In the genomic region with DNA sequence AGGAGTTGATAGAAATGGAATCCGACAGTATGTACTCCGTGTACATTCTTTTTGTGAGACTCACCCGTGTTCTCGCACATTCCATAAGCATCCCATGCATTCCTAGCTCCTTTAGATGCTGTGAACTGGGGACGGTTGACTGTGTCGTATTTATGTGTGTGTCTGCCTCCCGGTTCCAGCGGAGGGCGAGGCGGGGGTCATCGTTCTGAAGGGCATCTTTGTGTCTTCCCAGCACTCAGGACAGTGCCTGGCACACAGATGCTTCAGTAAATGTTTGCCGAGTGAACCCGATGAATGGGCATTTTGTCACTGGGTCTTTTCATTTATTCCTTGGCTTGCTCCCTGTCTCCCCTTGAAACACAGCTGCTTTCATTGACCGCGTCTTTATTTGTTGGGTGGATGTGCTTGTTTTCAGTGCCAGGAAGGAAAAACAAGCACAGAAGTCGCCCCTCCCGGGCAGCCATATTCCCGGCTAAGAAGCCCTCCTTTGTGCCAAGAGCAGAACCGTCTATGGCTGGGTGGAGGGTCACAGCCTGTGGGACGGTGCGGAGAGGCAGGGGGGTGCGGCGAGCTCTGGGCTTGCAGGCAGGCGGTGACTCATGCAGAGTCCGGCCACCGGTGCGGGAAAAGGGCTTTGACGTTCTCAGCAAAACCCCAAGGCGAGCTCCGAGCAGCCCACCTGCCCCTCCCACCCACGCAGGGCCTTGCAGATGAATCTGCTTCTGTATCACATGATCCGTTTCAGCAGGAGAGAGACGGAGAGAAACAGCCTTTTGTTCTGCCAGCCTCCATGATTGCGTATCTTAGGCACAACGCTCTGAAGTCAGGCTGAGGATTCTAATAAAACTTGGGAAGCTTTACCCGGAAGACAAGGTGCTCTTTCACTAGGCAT, we compare ENCODE assay signal across 1 cellular context.
TF ChIP-seq lines count a peak whose summit lies in the region.

No MANE protein-coding gene starts in this region.

TF ChIP-seq in K562, 482 proteins besides CTCF, POLR2A, EP300 and RAD21 (continued from another document and continues in another):
- 0 out of 4 replicates have a peak, but pooled peaks of 1 of the 2 experiments have one; percentile 5 for TF ChIP-seq SIN3A (IDR thresholded peaks at IDR 0.05; ENCODE audit: borderline replicate concordance in 2 of 2, control insufficient read depth in 1 of 2, low read depth in 2 of 2, low read length in 2 of 2)
- TF ChIP-seq JUN (IDR thresholded peaks at IDR 0.05; ENCODE audit: borderline replicate concordance, low read depth, low read length): peak; percentile 82; the same call in 1 of the 2 replicates
- TF ChIP-seq JUN (CRISPR knock-in tag; IDR thresholded peaks at IDR 0.05; ENCODE audit: borderline replicate concordance): no peak
- TF ChIP-seq CHD2 (IDR thresholded peaks at IDR 0.05; ENCODE audit: low read depth, low read length): no peak
- TF ChIP-seq GTF2F1 (IDR thresholded peaks at IDR 0.05; ENCODE audit: low read depth, low read length): no peak
- TF ChIP-seq, protein P1, sequence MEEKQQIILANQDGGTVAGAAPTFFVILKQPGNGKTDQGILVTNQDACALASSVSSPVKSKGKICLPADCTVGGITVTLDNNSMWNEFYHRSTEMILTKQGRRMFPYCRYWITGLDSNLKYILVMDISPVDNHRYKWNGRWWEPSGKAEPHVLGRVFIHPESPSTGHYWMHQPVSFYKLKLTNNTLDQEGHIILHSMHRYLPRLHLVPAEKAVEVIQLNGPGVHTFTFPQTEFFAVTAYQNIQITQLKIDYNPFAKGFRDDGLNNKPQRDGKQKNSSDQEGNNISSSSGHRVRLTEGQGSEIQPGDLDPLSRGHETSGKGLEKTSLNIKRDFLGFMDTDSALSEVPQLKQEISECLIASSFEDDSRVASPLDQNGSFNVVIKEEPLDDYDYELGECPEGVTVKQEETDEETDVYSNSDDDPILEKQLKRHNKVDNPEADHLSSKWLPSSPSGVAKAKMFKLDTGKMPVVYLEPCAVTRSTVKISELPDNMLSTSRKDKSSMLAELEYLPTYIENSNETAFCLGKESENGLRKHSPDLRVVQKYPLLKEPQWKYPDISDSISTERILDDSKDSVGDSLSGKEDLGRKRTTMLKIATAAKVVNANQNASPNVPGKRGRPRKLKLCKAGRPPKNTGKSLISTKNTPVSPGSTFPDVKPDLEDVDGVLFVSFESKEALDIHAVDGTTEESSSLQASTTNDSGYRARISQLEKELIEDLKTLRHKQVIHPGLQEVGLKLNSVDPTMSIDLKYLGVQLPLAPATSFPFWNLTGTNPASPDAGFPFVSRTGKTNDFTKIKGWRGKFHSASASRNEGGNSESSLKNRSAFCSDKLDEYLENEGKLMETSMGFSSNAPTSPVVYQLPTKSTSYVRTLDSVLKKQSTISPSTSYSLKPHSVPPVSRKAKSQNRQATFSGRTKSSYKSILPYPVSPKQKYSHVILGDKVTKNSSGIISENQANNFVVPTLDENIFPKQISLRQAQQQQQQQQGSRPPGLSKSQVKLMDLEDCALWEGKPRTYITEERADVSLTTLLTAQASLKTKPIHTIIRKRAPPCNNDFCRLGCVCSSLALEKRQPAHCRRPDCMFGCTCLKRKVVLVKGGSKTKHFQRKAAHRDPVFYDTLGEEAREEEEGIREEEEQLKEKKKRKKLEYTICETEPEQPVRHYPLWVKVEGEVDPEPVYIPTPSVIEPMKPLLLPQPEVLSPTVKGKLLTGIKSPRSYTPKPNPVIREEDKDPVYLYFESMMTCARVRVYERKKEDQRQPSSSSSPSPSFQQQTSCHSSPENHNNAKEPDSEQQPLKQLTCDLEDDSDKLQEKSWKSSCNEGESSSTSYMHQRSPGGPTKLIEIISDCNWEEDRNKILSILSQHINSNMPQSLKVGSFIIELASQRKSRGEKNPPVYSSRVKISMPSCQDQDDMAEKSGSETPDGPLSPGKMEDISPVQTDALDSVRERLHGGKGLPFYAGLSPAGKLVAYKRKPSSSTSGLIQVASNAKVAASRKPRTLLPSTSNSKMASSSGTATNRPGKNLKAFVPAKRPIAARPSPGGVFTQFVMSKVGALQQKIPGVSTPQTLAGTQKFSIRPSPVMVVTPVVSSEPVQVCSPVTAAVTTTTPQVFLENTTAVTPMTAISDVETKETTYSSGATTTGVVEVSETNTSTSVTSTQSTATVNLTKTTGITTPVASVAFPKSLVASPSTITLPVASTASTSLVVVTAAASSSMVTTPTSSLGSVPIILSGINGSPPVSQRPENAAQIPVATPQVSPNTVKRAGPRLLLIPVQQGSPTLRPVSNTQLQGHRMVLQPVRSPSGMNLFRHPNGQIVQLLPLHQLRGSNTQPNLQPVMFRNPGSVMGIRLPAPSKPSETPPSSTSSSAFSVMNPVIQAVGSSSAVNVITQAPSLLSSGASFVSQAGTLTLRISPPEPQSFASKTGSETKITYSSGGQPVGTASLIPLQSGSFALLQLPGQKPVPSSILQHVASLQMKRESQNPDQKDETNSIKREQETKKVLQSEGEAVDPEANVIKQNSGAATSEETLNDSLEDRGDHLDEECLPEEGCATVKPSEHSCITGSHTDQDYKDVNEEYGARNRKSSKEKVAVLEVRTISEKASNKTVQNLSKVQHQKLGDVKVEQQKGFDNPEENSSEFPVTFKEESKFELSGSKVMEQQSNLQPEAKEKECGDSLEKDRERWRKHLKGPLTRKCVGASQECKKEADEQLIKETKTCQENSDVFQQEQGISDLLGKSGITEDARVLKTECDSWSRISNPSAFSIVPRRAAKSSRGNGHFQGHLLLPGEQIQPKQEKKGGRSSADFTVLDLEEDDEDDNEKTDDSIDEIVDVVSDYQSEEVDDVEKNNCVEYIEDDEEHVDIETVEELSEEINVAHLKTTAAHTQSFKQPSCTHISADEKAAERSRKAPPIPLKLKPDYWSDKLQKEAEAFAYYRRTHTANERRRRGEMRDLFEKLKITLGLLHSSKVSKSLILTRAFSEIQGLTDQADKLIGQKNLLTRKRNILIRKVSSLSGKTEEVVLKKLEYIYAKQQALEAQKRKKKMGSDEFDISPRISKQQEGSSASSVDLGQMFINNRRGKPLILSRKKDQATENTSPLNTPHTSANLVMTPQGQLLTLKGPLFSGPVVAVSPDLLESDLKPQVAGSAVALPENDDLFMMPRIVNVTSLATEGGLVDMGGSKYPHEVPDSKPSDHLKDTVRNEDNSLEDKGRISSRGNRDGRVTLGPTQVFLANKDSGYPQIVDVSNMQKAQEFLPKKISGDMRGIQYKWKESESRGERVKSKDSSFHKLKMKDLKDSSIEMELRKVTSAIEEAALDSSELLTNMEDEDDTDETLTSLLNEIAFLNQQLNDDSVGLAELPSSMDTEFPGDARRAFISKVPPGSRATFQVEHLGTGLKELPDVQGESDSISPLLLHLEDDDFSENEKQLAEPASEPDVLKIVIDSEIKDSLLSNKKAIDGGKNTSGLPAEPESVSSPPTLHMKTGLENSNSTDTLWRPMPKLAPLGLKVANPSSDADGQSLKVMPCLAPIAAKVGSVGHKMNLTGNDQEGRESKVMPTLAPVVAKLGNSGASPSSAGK (IDR thresholded peaks at IDR 0.05): no peak
- no peak for TF ChIP-seq ZNF347 (CRISPR knock-in tag; IDR thresholded peaks at IDR 0.05; ENCODE audit: low read depth)
- no peak for TF ChIP-seq MIER1 (IDR thresholded peaks at IDR 0.05; ENCODE audit: low read depth)
- no peak for TF ChIP-seq RBM14 (IDR thresholded peaks at IDR 0.05; ENCODE audit: borderline replicate concordance, insufficient read depth, low read depth, low read length)
- TF ChIP-seq SMARCA4 (IDR thresholded peaks at IDR 0.05): peak; percentile 72
- TF ChIP-seq EGR1 (conservative IDR thresholded peaks at IDR 0.05): peak; percentile 94
- TF ChIP-seq MAFG (tag; conservative IDR thresholded peaks at IDR 0.05): no peak
- no peak for TF ChIP-seq TEAD1 (CRISPR knock-in tag; IDR thresholded peaks at IDR 0.05)
- TF ChIP-seq ZBTB7A (IDR thresholded peaks at IDR 0.05; ENCODE audit: borderline replicate concordance, control insufficient read depth, low read depth, low read length): peak; percentile 90; the same call in 1 of the 2 replicates
- TF ChIP-seq L3MBTL2 (IDR thresholded peaks at IDR 0.05): peak; percentile 63
- no peak for TF ChIP-seq HDAC6 (IDR thresholded peaks at IDR 0.05; ENCODE audit: low read depth, low read length)
- TF ChIP-seq, protein P2, sequence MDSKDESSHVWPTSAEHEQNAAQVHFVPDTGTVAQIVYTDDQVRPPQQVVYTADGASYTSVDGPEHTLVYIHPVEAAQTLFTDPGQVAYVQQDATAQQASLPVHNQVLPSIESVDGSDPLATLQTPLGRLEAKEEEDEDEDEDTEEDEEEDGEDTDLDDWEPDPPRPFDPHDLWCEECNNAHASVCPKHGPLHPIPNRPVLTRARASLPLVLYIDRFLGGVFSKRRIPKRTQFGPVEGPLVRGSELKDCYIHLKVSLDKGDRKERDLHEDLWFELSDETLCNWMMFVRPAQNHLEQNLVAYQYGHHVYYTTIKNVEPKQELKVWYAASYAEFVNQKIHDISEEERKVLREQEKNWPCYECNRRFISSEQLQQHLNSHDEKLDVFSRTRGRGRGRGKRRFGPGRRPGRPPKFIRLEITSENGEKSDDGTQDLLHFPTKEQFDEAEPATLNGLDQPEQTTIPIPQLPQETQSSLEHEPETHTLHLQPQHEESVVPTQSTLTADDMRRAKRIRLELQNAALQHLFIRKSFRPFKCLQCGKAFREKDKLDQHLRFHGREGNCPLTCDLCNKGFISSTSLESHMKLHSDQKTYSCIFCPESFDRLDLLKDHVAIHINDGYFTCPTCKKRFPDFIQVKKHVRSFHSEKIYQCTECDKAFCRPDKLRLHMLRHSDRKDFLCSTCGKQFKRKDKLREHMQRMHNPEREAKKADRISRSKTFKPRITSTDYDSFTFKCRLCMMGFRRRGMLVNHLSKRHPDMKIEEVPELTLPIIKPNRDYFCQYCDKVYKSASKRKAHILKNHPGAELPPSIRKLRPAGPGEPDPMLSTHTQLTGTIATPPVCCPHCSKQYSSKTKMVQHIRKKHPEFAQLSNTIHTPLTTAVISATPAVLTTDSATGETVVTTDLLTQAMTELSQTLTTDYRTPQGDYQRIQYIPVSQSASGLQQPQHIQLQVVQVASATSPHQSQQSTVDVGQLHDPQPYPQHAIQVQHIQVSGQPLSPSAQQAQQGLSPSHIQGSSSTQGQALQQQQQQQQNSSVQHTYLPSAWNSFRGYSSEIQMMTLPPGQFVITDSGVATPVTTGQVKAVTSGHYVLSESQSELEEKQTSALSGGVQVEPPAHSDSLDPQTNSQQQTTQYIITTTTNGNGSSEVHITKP (IDR thresholded peaks at IDR 0.05; ENCODE audit: partially characterized antibody): peak; percentile 16
- TF ChIP-seq CCAR2 (IDR thresholded peaks at IDR 0.05; ENCODE audit: low read depth, low read length): no peak
- TF ChIP-seq CTBP1 (IDR thresholded peaks at IDR 0.05; ENCODE audit: borderline replicate concordance): no peak
- TF ChIP-seq, protein P3, sequence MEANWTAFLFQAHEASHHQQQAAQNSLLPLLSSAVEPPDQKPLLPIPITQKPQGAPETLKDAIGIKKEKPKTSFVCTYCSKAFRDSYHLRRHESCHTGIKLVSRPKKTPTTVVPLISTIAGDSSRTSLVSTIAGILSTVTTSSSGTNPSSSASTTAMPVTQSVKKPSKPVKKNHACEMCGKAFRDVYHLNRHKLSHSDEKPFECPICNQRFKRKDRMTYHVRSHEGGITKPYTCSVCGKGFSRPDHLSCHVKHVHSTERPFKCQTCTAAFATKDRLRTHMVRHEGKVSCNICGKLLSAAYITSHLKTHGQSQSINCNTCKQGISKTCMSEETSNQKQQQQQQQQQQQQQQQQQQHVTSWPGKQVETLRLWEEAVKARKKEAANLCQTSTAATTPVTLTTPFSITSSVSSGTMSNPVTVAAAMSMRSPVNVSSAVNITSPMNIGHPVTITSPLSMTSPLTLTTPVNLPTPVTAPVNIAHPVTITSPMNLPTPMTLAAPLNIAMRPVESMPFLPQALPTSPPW (CRISPR knock-in tag; IDR thresholded peaks at IDR 0.05): peak; percentile 74
- TF ChIP-seq, protein P4, sequence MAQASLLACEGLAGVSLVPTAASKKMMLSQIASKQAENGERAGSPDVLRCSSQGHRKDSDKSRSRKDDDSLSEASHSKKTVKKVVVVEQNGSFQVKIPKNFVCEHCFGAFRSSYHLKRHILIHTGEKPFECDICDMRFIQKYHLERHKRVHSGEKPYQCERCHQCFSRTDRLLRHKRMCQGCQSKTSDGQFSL (CRISPR knock-in tag; IDR thresholded peaks at IDR 0.05): peak; percentile 80
- TF ChIP-seq, protein P4 (tag; IDR thresholded peaks at IDR 0.05): no peak
- peak; percentile 17; the same call in 1 of the 2 replicates for TF ChIP-seq PHF8 (IDR thresholded peaks at IDR 0.05; ENCODE audit: borderline replicate concordance, low read length)
- TF ChIP-seq DPF2 (IDR thresholded peaks at IDR 0.05): peak; percentile 64; the same call in 1 of the 2 replicates
- TF ChIP-seq, protein P5, sequence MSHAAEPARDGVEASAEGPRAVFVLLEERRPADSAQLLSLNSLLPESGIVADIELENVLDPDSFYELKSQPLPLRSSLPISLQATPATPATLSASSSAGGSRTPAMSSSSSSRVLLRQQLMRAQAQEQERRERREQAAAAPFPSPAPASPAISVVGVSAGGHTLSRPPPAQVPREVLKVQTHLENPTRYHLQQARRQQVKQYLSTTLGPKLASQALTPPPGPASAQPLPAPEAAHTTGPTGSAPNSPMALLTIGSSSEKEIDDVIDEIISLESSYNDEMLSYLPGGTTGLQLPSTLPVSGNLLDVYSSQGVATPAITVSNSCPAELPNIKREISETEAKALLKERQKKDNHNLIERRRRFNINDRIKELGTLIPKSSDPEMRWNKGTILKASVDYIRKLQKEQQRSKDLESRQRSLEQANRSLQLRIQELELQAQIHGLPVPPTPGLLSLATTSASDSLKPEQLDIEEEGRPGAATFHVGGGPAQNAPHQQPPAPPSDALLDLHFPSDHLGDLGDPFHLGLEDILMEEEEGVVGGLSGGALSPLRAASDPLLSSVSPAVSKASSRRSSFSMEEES (CRISPR knock-in tag; IDR thresholded peaks at IDR 0.05): peak; percentile 87
- TF ChIP-seq NRF1 (conservative IDR thresholded peaks at IDR 0.05 in 1 of 2, IDR thresholded peaks at IDR 0.05 in 1 of 2): peak; percentile 48 to 55
- TF ChIP-seq, protein P6, sequence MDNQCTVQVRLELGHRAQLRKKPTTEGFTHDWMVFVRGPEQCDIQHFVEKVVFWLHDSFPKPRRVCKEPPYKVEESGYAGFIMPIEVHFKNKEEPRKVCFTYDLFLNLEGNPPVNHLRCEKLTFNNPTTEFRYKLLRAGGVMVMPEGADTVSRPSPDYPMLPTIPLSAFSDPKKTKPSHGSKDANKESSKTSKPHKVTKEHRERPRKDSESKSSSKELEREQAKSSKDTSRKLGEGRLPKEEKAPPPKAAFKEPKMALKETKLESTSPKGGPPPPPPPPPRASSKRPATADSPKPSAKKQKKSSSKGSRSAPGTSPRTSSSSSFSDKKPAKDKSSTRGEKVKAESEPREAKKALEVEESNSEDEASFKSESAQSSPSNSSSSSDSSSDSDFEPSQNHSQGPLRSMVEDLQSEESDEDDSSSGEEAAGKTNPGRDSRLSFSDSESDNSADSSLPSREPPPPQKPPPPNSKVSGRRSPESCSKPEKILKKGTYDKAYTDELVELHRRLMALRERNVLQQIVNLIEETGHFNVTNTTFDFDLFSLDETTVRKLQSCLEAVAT (IDR thresholded peaks at IDR 0.05): 0 out of 4 replicates have a peak, but pooled peaks of 1 of the 2 experiments have one; percentile 17
- no peak for TF ChIP-seq C11orf30 (IDR thresholded peaks at IDR 0.05; ENCODE audit: low read depth)
- no peak for TF ChIP-seq OTX1 (CRISPR knock-in tag; IDR thresholded peaks at IDR 0.05)
- peak; percentile 63 for TF ChIP-seq RAD51 (IDR thresholded peaks at IDR 0.05; ENCODE audit: borderline replicate concordance, low read depth)
